Comparison of ENCODE assay signal across 9 cellular contexts in genomic region chr10:49076741-49077521, GRCh38. TPM values are rescaled to one million over a fixed set of nuclear protein-coding genes. Genes with fewer than 3 reads are reported as not detected.
DNase-seq lines count a peak whose midpoint lies in the region; ATAC-seq and TF ChIP-seq lines count a peak whose summit lies in the region.
"Had no signal": no experiment of that assay in that cellular context is flagged by ENCODE, and none has a peak within 500 bp of the region (broad histone marks: within the 10 kb centered on the region; RNA-seq: fewer than 3 reads in every experiment).

No MANE protein-coding gene starts in this region.

- peak; percentile 69 for DNase-seq in GM12865 (ENCODE audit: low read depth)
- peak; percentile 70 for DNase-seq in MV-4-11 (lab: John Stamatoyannopoulos, UW)
- no peak for DNase-seq in left lobe of liver (ENCODE audit: low spot score)
- DNase-seq in right atrium auricular region (ENCODE audit: low spot score), result no peak
- DNase-seq in HAP-1 (ENCODE audit: low spot score in 2 of 2), result no peak
- no peak for DNase-seq in cardiac septum (ENCODE audit: low spot score)
- DNase-seq: CD8-positive, alpha-beta memory T cell had no signal

- in situ Hi-C loops in HAP-1 (cut with MboI; ENCODE audit: low sequenced_read_pairs), result no loop called here

- H3K36me3 ChIP-seq in right atrium auricular region (peaks cover 12% of the 10 kb centered on the region), HAP-1 (replicated peaks) (no peaks in the 10 kb centered on the region)

- H3K4me3 ChIP-seq in GM12865 (ENCODE audit: low read depth, low read length) (no peak overlapping the region), right atrium auricular region (no peak overlapping the region), HAP-1 (no peak overlapping the region)

- H3K27me3 ChIP-seq in right atrium auricular region (no peaks in the 10 kb centered on the region), HAP-1 (ENCODE audit: low read depth) (no peaks in the 10 kb centered on the region)

- TF ChIP-seq CTCF in GM12865 (IDR thresholded peaks at IDR 0.05; ENCODE audit: insufficient read depth, low read depth, low read length, missing control alignments) (no peak), right atrium auricular region (IDR thresholded peaks at IDR 0.05) (no peak)

- peak; percentile 89 for ATAC-seq in GM19463 (IDR thresholded peaks at IDR 0.05; ENCODE audit: unreplicated experiment)
- peak; percentile 50 for ATAC-seq in left lobe of liver
- ATAC-seq in GM19023 (IDR thresholded peaks at IDR 0.05; ENCODE audit: unreplicated experiment), result no peak

- H3K27ac ChIP-seq in right atrium auricular region, result no peak overlapping the region

- peaks cover 0 to 43% of the 10 kb centered on the region in 2 donors for H3K4me1 ChIP-seq in right atrium auricular region
- H3K4me1 ChIP-seq in HAP-1, result no peaks in the 10 kb centered on the region

- H3K9me3 ChIP-seq in right atrium auricular region (no peaks in the 10 kb centered on the region), HAP-1 (no peaks in the 10 kb centered on the region)

- intact Hi-C loops in cardiac septum (cut with DNase I), result no loop called here

RNA-seq across cellular contexts. Expression of gene VSTM4, which starts 38.4 kb away (rescaled TPM):
- total RNA-seq in left lobe of liver (2.7 TPM), right atrium auricular region (10 to 100 TPM; 17.6 to 22.7 TPM), cardiac septum (24.4 TPM)

RNA-seq across cellular contexts. Expression of gene FAM170B, which starts 56.9 kb away (rescaled TPM):
- total RNA-seq in left lobe of liver, result not detected
- total RNA-seq in right atrium auricular region, result not detected
- total RNA-seq in cardiac septum, result not detected
- total RNA-seq: CD8-positive, alpha-beta memory T cell had no signal

Comparison
In these comparisons a context has a peak if more than half of its experiments do, and no peak if none do; other contexts are left out.
1. DNase-seq: peak in GM12865 (single experiment) and MV-4-11 (single experiment); none in left lobe of liver (single experiment), right atrium auricular region (single experiment), HAP-1 (0 of 2) and cardiac septum (single experiment).